ENCODE assay signal across 1 cellular context in the genomic region with DNA sequence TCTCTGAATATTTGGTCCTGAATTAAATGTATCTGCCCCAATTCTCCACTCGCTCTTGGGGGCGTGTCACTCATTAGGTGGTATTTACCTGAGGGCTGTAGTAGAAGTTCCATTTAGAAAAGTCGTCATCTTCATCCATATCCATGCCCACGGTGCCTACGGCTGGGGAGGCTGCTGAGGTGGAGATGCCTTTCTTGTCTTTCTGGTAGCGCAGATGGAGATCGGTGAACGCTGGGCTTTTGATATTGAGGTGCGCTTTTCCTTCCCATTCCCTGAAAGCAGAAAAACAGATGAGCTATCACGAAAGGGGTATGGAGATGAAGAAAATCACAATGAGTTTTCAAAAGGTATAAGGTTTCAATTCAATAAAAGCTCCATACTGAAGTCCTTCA.
A peak's percentile ranks its signal among the peaks of the same experiment; 100 is the strongest.
TF ChIP-seq lines count a peak whose summit lies in the region.

No MANE protein-coding gene starts in this region.

TF ChIP-seq in HepG2, 621 proteins besides CTCF, POLR2A, EP300 and RAD21 (continued from another document and continues in another):
- TF ChIP-seq, protein P1, sequence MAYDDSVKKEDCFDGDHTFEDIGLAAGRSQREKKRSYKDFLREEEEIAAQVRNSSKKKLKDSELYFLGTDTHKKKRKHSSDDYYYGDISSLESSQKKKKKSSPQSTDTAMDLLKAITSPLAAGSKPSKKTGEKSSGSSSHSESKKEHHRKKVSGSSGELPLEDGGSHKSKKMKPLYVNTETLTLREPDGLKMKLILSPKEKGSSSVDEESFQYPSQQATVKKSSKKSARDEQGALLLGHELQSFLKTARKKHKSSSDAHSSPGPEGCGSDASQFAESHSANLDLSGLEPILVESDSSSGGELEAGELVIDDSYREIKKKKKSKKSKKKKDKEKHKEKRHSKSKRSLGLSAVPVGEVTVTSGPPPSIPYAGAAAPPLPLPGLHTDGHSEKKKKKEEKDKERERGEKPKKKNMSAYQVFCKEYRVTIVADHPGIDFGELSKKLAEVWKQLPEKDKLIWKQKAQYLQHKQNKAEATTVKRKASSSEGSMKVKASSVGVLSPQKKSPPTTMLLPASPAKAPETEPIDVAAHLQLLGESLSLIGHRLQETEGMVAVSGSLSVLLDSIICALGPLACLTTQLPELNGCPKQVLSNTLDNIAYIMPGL (CRISPR knock-in tag; IDR thresholded peaks at IDR 0.05; ENCODE audit: borderline replicate concordance in 1 of 2, low read depth in 1 of 2): no peak
- TF ChIP-seq HNF4A (CRISPR knock-in tag; IDR thresholded peaks at IDR 0.05) (no peak), ZNF10 (CRISPR knock-in tag; IDR thresholded peaks at IDR 0.05; ENCODE audit: borderline replicate concordance, low read depth) (no peak), RXRB (CRISPR knock-in tag; IDR thresholded peaks at IDR 0.05; ENCODE audit: borderline replicate concordance) (no peak), DNMT1 (CRISPR knock-in tag; IDR thresholded peaks at IDR 0.05) (no peak), ZNF776 (CRISPR knock-in tag; IDR thresholded peaks at IDR 0.05) (no peak), NFIB (CRISPR knock-in tag; IDR thresholded peaks at IDR 0.05; ENCODE audit: borderline replicate concordance) (no peak), ZKSCAN5 (CRISPR knock-in tag; IDR thresholded peaks at IDR 0.05) (no peak), RBAK (CRISPR knock-in tag; IDR thresholded peaks at IDR 0.05) (no peak), PAWR (CRISPR knock-in tag; IDR thresholded peaks at IDR 0.05; ENCODE audit: borderline replicate concordance) (no peak), ZNF292 (CRISPR knock-in tag; IDR thresholded peaks at IDR 0.05; ENCODE audit: borderline replicate concordance, low read depth) (no peak), ZNF44 (CRISPR knock-in tag; IDR thresholded peaks at IDR 0.05) (no peak), ZNF33A (CRISPR knock-in tag; IDR thresholded peaks at IDR 0.05; ENCODE audit: borderline replicate concordance) (0 out of 2 replicates have a peak, but pooled peaks have one; percentile 24), THYN1 (CRISPR knock-in tag; IDR thresholded peaks at IDR 0.05; ENCODE audit: borderline replicate concordance, low read depth) (no peak), ZNF709 (CRISPR knock-in tag; IDR thresholded peaks at IDR 0.05) (peak; percentile 52; the same call in 1 of the 2 replicates), ZNF550 (CRISPR knock-in tag; IDR thresholded peaks at IDR 0.05; ENCODE audit: borderline replicate concordance) (no peak), ZNF781 (CRISPR knock-in tag; IDR thresholded peaks at IDR 0.05; ENCODE audit: borderline replicate concordance, not compliant biosample characterization) (no peak), HNRNPK (IDR thresholded peaks at IDR 0.05; ENCODE audit: low read depth, low read length, poor library complexity, severe bottlenecking) (no peak), FOXM1 (CRISPR knock-in tag; IDR thresholded peaks at IDR 0.05) (no peak), XBP1 (CRISPR knock-in tag; IDR thresholded peaks at IDR 0.05) (no peak), NCOA5 (CRISPR knock-in tag; IDR thresholded peaks at IDR 0.05) (peak; percentile 88; the same call in 1 of the 2 replicates), ZNF333 (CRISPR knock-in tag; IDR thresholded peaks at IDR 0.05; ENCODE audit: borderline replicate concordance) (no peak)
- TF ChIP-seq, protein P2, sequence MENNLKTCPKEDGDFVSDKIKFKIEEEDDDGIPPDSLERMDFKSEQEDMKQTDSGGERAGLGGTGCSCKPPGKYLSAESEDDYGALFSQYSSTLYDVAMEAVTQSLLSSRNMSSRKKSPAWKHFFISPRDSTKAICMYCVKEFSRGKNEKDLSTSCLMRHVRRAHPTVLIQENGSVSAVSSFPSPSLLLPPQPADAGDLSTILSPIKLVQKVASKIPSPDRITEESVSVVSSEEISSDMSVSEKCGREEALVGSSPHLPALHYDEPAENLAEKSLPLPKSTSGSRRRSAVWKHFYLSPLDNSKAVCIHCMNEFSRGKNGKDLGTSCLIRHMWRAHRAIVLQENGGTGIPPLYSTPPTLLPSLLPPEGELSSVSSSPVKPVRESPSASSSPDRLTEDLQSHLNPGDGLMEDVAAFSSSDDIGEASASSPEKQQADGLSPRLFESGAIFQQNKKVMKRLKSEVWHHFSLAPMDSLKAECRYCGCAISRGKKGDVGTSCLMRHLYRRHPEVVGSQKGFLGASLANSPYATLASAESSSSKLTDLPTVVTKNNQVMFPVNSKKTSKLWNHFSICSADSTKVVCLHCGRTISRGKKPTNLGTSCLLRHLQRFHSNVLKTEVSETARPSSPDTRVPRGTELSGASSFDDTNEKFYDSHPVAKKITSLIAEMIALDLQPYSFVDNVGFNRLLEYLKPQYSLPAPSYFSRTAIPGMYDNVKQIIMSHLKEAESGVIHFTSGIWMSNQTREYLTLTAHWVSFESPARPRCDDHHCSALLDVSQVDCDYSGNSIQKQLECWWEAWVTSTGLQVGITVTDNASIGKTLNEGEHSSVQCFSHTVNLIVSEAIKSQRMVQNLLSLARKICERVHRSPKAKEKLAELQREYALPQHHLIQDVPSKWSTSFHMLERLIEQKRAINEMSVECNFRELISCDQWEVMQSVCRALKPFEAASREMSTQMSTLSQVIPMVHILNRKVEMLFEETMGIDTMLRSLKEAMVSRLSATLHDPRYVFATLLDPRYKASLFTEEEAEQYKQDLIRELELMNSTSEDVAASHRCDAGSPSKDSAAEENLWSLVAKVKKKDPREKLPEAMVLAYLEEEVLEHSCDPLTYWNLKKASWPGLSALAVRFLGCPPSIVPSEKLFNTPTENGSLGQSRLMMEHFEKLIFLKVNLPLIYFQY (CRISPR knock-in tag; IDR thresholded peaks at IDR 0.05; ENCODE audit: borderline replicate concordance): no peak
- TF ChIP-seq, protein P3, sequence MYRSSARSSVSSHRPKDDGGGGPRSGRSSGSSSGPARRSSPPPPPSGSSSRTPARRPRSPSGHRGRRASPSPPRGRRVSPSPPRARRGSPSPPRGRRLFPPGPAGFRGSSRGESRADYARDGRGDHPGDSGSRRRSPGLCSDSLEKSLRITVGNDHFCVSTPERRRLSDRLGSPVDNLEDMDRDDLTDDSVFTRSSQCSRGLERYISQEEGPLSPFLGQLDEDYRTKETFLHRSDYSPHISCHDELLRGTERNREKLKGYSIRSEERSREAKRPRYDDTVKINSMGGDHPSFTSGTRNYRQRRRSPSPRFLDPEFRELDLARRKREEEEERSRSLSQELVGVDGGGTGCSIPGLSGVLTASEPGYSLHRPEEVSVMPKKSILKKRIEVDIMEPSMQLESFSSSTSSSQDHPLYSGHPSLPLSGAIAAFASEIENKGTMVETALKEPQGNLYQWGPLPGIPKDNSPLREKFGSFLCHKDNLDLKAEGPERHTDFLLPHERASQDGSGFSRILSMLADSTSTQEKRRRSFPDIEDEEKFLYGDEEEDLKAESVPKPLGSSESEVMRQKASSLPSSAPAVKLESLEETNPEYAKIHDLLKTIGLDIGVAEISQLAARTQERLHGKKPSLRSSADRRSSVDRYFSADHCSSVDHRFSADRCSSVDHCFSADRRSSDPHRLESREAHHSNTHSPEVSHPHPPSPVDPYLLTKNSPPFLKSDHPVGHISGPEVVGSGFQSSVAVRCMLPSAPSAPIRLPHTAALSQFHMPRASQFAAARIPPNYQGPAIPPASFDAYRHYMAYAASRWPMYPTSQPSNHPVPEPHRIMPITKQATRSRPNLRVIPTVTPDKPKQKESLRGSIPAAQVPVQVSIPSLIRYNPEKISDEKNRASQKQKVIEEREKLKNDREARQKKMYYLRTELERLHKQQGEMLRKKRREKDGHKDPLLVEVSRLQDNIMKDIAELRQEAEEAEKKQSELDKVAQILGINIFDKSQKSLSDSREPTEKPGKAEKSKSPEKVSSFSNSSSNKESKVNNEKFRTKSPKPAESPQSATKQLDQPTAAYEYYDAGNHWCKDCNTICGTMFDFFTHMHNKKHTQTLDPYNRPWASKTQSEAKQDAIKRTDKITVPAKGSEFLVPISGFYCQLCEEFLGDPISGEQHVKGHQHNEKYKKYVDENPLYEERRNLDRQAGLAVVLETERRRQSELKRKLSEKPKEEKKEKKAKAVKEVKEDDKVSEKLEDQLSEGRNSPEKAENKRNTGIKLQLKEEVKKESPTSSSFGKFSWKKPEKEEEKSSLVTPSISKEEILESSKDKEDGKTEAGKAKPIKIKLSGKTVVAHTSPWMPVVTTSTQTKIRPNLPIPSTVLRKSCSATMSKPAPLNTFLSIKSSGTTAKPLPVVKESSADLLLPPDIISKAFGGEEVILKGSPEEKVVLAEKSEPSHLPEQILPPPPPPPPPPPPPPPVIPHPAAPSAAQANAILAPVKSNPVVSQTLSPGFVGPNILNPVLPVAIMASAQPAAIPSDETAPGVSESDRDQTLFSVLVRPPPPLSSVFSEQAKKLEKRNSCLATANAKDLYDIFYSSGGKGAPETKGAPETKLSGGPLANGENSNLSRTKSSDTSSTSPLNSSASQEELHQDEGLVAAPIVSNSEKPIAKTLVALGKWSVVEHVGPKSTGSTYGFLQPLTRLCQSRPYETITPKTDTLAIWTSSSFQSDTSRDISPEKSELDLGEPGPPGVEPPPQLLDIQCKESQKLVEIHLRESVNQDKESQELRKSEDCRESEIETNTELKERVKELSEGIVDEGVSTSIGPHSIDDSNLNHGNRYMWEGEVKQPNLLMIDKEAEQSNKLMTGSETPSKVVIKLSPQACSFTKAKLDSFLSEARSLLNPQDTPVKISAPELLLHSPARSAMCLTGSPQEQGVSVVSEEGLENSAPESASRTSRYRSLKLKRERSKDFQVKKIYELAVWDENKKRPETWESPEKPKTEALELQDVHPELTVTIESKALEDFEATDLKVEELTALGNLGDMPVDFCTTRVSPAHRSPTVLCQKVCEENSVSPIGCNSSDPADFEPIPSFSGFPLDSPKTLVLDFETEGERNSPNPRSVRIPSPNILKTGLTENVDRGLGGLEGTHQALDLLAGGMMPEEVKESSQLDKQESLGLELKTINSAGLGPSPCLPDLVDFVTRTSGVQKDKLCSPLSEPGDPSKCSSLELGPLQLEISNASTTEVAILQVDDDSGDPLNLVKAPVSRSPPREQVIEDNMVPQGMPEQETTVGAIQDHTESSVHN (CRISPR knock-in tag; IDR thresholded peaks at IDR 0.05): no peak
- TF ChIP-seq, protein P4, sequence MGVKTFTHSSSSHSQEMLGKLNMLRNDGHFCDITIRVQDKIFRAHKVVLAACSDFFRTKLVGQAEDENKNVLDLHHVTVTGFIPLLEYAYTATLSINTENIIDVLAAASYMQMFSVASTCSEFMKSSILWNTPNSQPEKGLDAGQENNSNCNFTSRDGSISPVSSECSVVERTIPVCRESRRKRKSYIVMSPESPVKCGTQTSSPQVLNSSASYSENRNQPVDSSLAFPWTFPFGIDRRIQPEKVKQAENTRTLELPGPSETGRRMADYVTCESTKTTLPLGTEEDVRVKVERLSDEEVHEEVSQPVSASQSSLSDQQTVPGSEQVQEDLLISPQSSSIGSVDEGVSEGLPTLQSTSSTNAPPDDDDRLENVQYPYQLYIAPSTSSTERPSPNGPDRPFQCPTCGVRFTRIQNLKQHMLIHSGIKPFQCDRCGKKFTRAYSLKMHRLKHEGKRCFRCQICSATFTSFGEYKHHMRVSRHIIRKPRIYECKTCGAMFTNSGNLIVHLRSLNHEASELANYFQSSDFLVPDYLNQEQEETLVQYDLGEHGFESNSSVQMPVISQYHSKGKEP (CRISPR knock-in tag; IDR thresholded peaks at IDR 0.05): no peak
- TF ChIP-seq, protein P5, sequence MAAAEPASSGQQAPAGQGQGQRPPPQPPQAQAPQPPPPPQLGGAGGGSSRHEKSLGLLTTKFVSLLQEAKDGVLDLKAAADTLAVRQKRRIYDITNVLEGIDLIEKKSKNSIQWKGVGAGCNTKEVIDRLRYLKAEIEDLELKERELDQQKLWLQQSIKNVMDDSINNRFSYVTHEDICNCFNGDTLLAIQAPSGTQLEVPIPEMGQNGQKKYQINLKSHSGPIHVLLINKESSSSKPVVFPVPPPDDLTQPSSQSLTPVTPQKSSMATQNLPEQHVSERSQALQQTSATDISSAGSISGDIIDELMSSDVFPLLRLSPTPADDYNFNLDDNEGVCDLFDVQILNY (CRISPR knock-in tag; conservative IDR thresholded peaks at IDR 0.05): no peak
- TF ChIP-seq, protein P6, sequence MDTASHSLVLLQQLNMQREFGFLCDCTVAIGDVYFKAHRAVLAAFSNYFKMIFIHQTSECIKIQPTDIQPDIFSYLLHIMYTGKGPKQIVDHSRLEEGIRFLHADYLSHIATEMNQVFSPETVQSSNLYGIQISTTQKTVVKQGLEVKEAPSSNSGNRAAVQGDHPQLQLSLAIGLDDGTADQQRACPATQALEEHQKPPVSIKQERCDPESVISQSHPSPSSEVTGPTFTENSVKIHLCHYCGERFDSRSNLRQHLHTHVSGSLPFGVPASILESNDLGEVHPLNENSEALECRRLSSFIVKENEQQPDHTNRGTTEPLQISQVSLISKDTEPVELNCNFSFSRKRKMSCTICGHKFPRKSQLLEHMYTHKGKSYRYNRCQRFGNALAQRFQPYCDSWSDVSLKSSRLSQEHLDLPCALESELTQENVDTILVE (CRISPR knock-in tag; IDR thresholded peaks at IDR 0.05): no peak
- TF ChIP-seq, protein P7, sequence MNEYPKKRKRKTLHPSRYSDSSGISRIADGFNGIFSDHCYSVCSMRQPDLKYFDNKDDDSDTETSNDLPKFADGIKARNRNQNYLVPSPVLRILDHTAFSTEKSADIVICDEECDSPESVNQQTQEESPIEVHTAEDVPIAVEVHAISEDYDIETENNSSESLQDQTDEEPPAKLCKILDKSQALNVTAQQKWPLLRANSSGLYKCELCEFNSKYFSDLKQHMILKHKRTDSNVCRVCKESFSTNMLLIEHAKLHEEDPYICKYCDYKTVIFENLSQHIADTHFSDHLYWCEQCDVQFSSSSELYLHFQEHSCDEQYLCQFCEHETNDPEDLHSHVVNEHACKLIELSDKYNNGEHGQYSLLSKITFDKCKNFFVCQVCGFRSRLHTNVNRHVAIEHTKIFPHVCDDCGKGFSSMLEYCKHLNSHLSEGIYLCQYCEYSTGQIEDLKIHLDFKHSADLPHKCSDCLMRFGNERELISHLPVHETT (CRISPR knock-in tag; conservative IDR thresholded peaks at IDR 0.05): no peak
- TF ChIP-seq, protein P8, sequence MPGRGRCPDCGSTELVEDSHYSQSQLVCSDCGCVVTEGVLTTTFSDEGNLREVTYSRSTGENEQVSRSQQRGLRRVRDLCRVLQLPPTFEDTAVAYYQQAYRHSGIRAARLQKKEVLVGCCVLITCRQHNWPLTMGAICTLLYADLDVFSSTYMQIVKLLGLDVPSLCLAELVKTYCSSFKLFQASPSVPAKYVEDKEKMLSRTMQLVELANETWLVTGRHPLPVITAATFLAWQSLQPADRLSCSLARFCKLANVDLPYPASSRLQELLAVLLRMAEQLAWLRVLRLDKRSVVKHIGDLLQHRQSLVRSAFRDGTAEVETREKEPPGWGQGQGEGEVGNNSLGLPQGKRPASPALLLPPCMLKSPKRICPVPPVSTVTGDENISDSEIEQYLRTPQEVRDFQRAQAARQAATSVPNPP (CRISPR knock-in tag; IDR thresholded peaks at IDR 0.05): no peak
- TF ChIP-seq, protein P9, sequence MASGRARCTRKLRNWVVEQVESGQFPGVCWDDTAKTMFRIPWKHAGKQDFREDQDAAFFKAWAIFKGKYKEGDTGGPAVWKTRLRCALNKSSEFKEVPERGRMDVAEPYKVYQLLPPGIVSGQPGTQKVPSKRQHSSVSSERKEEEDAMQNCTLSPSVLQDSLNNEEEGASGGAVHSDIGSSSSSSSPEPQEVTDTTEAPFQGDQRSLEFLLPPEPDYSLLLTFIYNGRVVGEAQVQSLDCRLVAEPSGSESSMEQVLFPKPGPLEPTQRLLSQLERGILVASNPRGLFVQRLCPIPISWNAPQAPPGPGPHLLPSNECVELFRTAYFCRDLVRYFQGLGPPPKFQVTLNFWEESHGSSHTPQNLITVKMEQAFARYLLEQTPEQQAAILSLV (CRISPR knock-in tag; IDR thresholded peaks at IDR 0.05; ENCODE audit: borderline replicate concordance): no peak
